ENCODE assay signal across 8 cellular contexts in genomic region chr5:112492291-112492690, GRCh38.
A peak's percentile ranks its signal among the peaks of the same experiment; 100 is the strongest.
DNase-seq lines count a peak whose midpoint lies in the region; ATAC-seq lines count a peak whose summit lies in the region.

No MANE protein-coding gene starts in this region.

- H3K4me1 Mint-ChIP-seq in effector memory CD8-positive, alpha-beta T cell (ENCODE audit: low read depth in 2 of 2) = no peaks in the 10 kb centered on the region

- H3K27ac Mint-ChIP-seq in effector memory CD8-positive, alpha-beta T cell = no peak overlapping the region

- peaks cover 39 to 61% of the 10 kb centered on the region in 2 donors for H3K27me3 Mint-ChIP-seq in effector memory CD8-positive, alpha-beta T cell

- peak; percentile 54 for DNase-seq in activated CD4-positive, alpha-beta T cell treated with anti-CD3 and anti-CD28 coated beads for 48 hours
- DNase-seq in activated CD4-positive, alpha-beta T cell treated with anti-CD3 and anti-CD28 coated beads, Interleukin-2, amount 50 U/mL, for 4 hours = no peak
- peak; percentile 74 for DNase-seq in HPDE6-E6E7 (ENCODE audit: extremely low spot score)
- DNase-seq in RPMI8226 = peak; percentile 67
- no peak for DNase-seq in effector memory CD8-positive, alpha-beta T cell
- DNase-seq in midbrain (lab: John Stamatoyannopoulos, UW) = peak; percentile 48
- DNase-seq in cerebellar nuclear complex (lab: John Stamatoyannopoulos, UW) = no peak

- ATAC-seq in GM21717 (IDR thresholded peaks at IDR 0.05; ENCODE audit: unreplicated experiment) = peak; percentile 100
- ATAC-seq in effector memory CD8-positive, alpha-beta T cell (replicated peaks) = peak; percentile 32

- H3K36me3 Mint-ChIP-seq in effector memory CD8-positive, alpha-beta T cell (ENCODE audit: insufficient read depth) = peaks cover 3% of the 10 kb centered on the region

- H3K9me3 Mint-ChIP-seq in effector memory CD8-positive, alpha-beta T cell = no peaks in the 10 kb centered on the region

- H3K4me3 Mint-ChIP-seq in effector memory CD8-positive, alpha-beta T cell = no peak overlapping the region

Comparison
In these comparisons a context has a peak if more than half of its experiments do, and no peak if none do; other contexts are left out.
1. DNase-seq: peak in activated CD4-positive, alpha-beta T cell treated with anti-CD3 and anti-CD28 coated beads for 48 hours (single experiment), HPDE6-E6E7 (single experiment), RPMI8226 (single experiment) and midbrain (single experiment); none in activated CD4-positive, alpha-beta T cell treated with anti-CD3 and anti-CD28 coated beads, Interleukin-2, amount 50 U/mL, for 4 hours (0 of 2), effector memory CD8-positive, alpha-beta T cell (0 of 3) and cerebellar nuclear complex (0 of 2).